In genomic region chr10:63711361-63711760, GRCh38 we compare ENCODE assay signal across 10 cellular contexts.
DNase-seq lines count a peak whose midpoint lies in the region; ATAC-seq and TF ChIP-seq lines count a peak whose summit lies in the region.
"Had no signal": no experiment of that assay in that cellular context is flagged by ENCODE, and none has a peak within 500 bp of the region (broad histone marks: within the 10 kb centered on the region; RNA-seq: fewer than 3 reads in every experiment).

No MANE protein-coding gene starts in this region.

- CTCF ChIA-PET in activated CD8-positive, alpha-beta memory T cell treated with anti-CD3 and anti-CD28 coated beads, Interleukin-2, amount 10 ng/mL, durations not matched to agents 7 days and 5 days (lab: Charles Lee), result interaction anchor here (1.2 to 2.0 kb wide), 2 partner anchors 9 to 82 kb away, joined by 3 to 7 read pairs; no protein-coding TSS in a partner anchor

- WGBS in mesenchymal stem cell, result 62% methylated on average over 4 of the region's 4 CpGs

- no peaks in the 10 kb centered on the region for H3K79me1 ChIP-seq in mesenchymal stem cell (replicated peaks; ENCODE audit: low read length, poor library complexity, severe bottlenecking)

- H3K4me3 ChIP-seq in duodenal mucosa (ENCODE audit: low read depth in 1 of 2, low read length in 2 of 2) (no peak overlapping the region), mesenchymal stem cell (ENCODE audit: insufficient read depth in 1 of 2, low read depth in 1 of 2, low read length in 2 of 2) (no peak overlapping the region), upper lobe of right lung (no peak overlapping the region)

- no peak overlapping the region for H2BK5ac ChIP-seq in mesenchymal stem cell (ENCODE audit: low read depth, low read length, poor library complexity, severe bottlenecking)

- DNase-seq in DMS153 (lab: John Stamatoyannopoulos, UW) (peak; percentile 9), DMS153 treated with DMSO at 0.1 percent for 48 hours (lab: John Stamatoyannopoulos, UW; ENCODE audit: unreplicated experiment) (no peak), mesenchymal stem cell (peak; percentile 44), upper lobe of right lung (no peak), GOT3 (lab: John Stamatoyannopoulos, UW) (no peak)
- DNase-seq in activated CD8-positive, alpha-beta memory T cell treated with anti-CD3 and anti-CD28 coated beads, Interleukin-2, amount 10 ng/mL, durations not matched to agents 7 days and 5 days, result no peak
- DNase-seq in stimulated activated CD4-positive, alpha-beta T cell treated with anti-CD3 and anti-CD28 coated beads, Interleukin-15, amount 100 ng/mL, for 24 hours, result no peak
- DNase-seq: activated CD4-positive, alpha-beta T cell treated with anti-CD3 and anti-CD28 coated beads, Interleukin-2, amount 10 ng/mL, durations not matched to agents 24 days and 14 days; RPMI8226 had no signal

- ATAC-seq in upper lobe of right lung, result peak; percentile 56
- ATAC-seq in activated CD8-positive, alpha-beta memory T cell treated with anti-CD3 and anti-CD28 coated beads, Interleukin-2, amount 10 ng/mL, durations not matched to agents 7 days and 5 days, result no peak

- H3K27ac Mint-ChIP-seq in activated CD8-positive, alpha-beta memory T cell treated with anti-CD3 and anti-CD28 coated beads, Interleukin-2, amount 10 ng/mL, durations not matched to agents 7 days and 5 days, result no peak overlapping the region
- H3K27ac Mint-ChIP-seq: activated CD4-positive, alpha-beta T cell treated with anti-CD3 and anti-CD28 coated beads, Interleukin-2, amount 10 ng/mL, durations not matched to agents 24 days and 14 days had no signal

- peak overlapping the region in 1 of 2 experiments; percentile 46 for H3K14ac ChIP-seq in mesenchymal stem cell (ENCODE audit: low read length in 2 of 2)

- H2AK5ac ChIP-seq in mesenchymal stem cell (ENCODE audit: low read length, severe bottlenecking), result peak overlapping the region; percentile 9

- H3K27ac ChIP-seq in duodenal mucosa (ENCODE audit: low read depth, low read length), result peak overlapping the region; percentile 76
- H3K27ac ChIP-seq in mesenchymal stem cell (ENCODE audit: low read length, poor library complexity, severe bottlenecking), result no peak overlapping the region
- H3K27ac ChIP-seq in upper lobe of right lung, result peak overlapping the region; percentile 58

- peaks cover 2% of the 10 kb centered on the region for H3K36me3 Mint-ChIP-seq in activated CD8-positive, alpha-beta memory T cell treated with anti-CD3 and anti-CD28 coated beads, Interleukin-2, amount 10 ng/mL, durations not matched to agents 7 days and 5 days

- H3K4me1 Mint-ChIP-seq in activated CD8-positive, alpha-beta memory T cell treated with anti-CD3 and anti-CD28 coated beads, Interleukin-2, amount 10 ng/mL, durations not matched to agents 7 days and 5 days, result peaks cover 21% of the 10 kb centered on the region

- no peaks in the 10 kb centered on the region for H3K27me3 Mint-ChIP-seq in activated CD8-positive, alpha-beta memory T cell treated with anti-CD3 and anti-CD28 coated beads, Interleukin-2, amount 10 ng/mL, durations not matched to agents 7 days and 5 days
- H3K27me3 Mint-ChIP-seq: activated CD4-positive, alpha-beta T cell treated with anti-CD3 and anti-CD28 coated beads, Interleukin-2, amount 10 ng/mL, durations not matched to agents 24 days and 14 days had no signal

- no peak overlapping the region for H3K23ac ChIP-seq in mesenchymal stem cell (ENCODE audit: low read length in 2 of 2)

- no peaks in the 10 kb centered on the region for H3K9me3 Mint-ChIP-seq in activated CD8-positive, alpha-beta memory T cell treated with anti-CD3 and anti-CD28 coated beads, Interleukin-2, amount 10 ng/mL, durations not matched to agents 7 days and 5 days (ENCODE audit: low read depth)
- H3K9me3 Mint-ChIP-seq: activated CD4-positive, alpha-beta T cell treated with anti-CD3 and anti-CD28 coated beads, Interleukin-2, amount 10 ng/mL, durations not matched to agents 24 days and 14 days had no signal

- no peak overlapping the region for H2AFZ ChIP-seq in mesenchymal stem cell (ENCODE audit: low read depth, low read length)

- TF ChIP-seq CTCF in upper lobe of right lung (IDR thresholded peaks at IDR 0.05), result no peak

- peak overlapping the region; percentile 87 for H4K91ac ChIP-seq in mesenchymal stem cell (ENCODE audit: low read length)

- H3K36me3 ChIP-seq in duodenal mucosa (ENCODE audit: control insufficient read depth in 1 of 2, insufficient read depth in 2 of 2, low read length in 2 of 2), result no peaks in the 10 kb centered on the region
- no peaks in the 10 kb centered on the region for H3K36me3 ChIP-seq in mesenchymal stem cell (ENCODE audit: control insufficient read depth in 1 of 2, insufficient read depth in 2 of 2, low read depth in 1 of 2, low read length in 2 of 2)
- no peaks in the 10 kb centered on the region for H3K36me3 ChIP-seq in upper lobe of right lung

- no peak overlapping the region for H2BK15ac ChIP-seq in mesenchymal stem cell (ENCODE audit: low read depth, poor library complexity, severe bottlenecking)

- H2BK120ac ChIP-seq in mesenchymal stem cell (ENCODE audit: low read depth, low read length), result no peak overlapping the region

- H3K4ac ChIP-seq in mesenchymal stem cell (ENCODE audit: low read depth in 1 of 2, low read length in 2 of 2), result peak overlapping the region in 1 of 2 experiments; percentile 75

- H4K8ac ChIP-seq in mesenchymal stem cell (ENCODE audit: low read length), result peak overlapping the region; percentile 87

- H3K9ac ChIP-seq in duodenal mucosa (ENCODE audit: low read depth in 1 of 2, low read length in 2 of 2) (peak overlapping the region in 1 of 2 donors; percentile 35), mesenchymal stem cell (ENCODE audit: low read length) (peak overlapping the region; percentile 53)

- intact Hi-C loops in upper lobe of right lung (cut with DNase I), result loop anchor here (5.0 kb wide), 1 partner anchor 79 kb away; no protein-coding TSS in a partner anchor

- no peaks in the 10 kb centered on the region for H3K9me3 ChIP-seq in duodenal mucosa (ENCODE audit: control insufficient read depth in 1 of 2, low read length in 2 of 2)
- no peaks in the 10 kb centered on the region for H3K9me3 ChIP-seq in mesenchymal stem cell (ENCODE audit: control insufficient read depth, low read length)
- no peaks in the 10 kb centered on the region for H3K9me3 ChIP-seq in upper lobe of right lung

- no peaks in the 10 kb centered on the region for H3K27me3 ChIP-seq in duodenal mucosa (ENCODE audit: control insufficient read depth in 1 of 2, insufficient read depth in 2 of 2, low read length in 2 of 2)
- H3K27me3 ChIP-seq in mesenchymal stem cell (ENCODE audit: control insufficient read depth in 1 of 2, insufficient read depth in 1 of 2, low read length in 2 of 2), result no peaks in the 10 kb centered on the region
- H3K27me3 ChIP-seq in upper lobe of right lung, result no peaks in the 10 kb centered on the region

- no peak overlapping the region for H3K4me3 Mint-ChIP-seq in activated CD8-positive, alpha-beta memory T cell treated with anti-CD3 and anti-CD28 coated beads, Interleukin-2, amount 10 ng/mL, durations not matched to agents 7 days and 5 days
- H3K4me3 Mint-ChIP-seq: activated CD4-positive, alpha-beta T cell treated with anti-CD3 and anti-CD28 coated beads, Interleukin-2, amount 10 ng/mL, durations not matched to agents 24 days and 14 days had no signal

- peak overlapping the region; percentile 50 to 81 for H3K18ac ChIP-seq in mesenchymal stem cell (ENCODE audit: low read depth in 1 of 2, low read length in 2 of 2)

- H3K4me2 ChIP-seq in mesenchymal stem cell (ENCODE audit: low read length, poor library complexity, severe bottlenecking), result no peak overlapping the region

- peaks cover 44 to 54% of the 10 kb centered on the region in 2 donors for H3K4me1 ChIP-seq in duodenal mucosa (ENCODE audit: control insufficient read depth in 1 of 2, insufficient read depth in 2 of 2, low read length in 2 of 2)
- H3K4me1 ChIP-seq in mesenchymal stem cell (ENCODE audit: control insufficient read depth, insufficient read depth, low read depth, low read length), result peaks cover 12% of the 10 kb centered on the region
- peaks cover 45% of the 10 kb centered on the region for H3K4me1 ChIP-seq in upper lobe of right lung

- H2BK12ac ChIP-seq in mesenchymal stem cell (ENCODE audit: low read length in 2 of 2), result peak overlapping the region; percentile 50 to 92

Comparison
In these comparisons a context has a peak if more than half of its experiments do, and no peak if none do; other contexts are left out.
1. DNase-seq: peak in DMS153 (single experiment) and mesenchymal stem cell (single experiment); none in DMS153 treated with DMSO at 0.1 percent for 48 hours (single experiment), upper lobe of right lung (single experiment), activated CD8-positive, alpha-beta memory T cell treated with anti-CD3 and anti-CD28 coated beads, Interleukin-2, amount 10 ng/mL, durations not matched to agents 7 days and 5 days (single experiment), stimulated activated CD4-positive, alpha-beta T cell treated with anti-CD3 and anti-CD28 coated beads, Interleukin-15, amount 100 ng/mL, for 24 hours (single experiment) and GOT3 (single experiment).